ENCODE assay signal across 10 cellular contexts in genomic region chr3:155553800-155554199, GRCh38.
DNase-seq lines count a peak whose midpoint lies in the region; ATAC-seq lines count a peak whose summit lies in the region.
"Had no signal": no experiment of that assay in that cellular context is flagged by ENCODE, and none has a peak within 500 bp of the region (broad histone marks: within the 10 kb centered on the region; RNA-seq: fewer than 3 reads in every experiment).

No MANE protein-coding gene starts in this region.

- H3K9me3 ChIP-seq in T-helper 17 cell (ENCODE audit: control insufficient read depth, low read length, poor library complexity, severe bottlenecking): no peaks in the 10 kb centered on the region

- ATAC-seq in GM21367 (IDR thresholded peaks at IDR 0.05; ENCODE audit: unreplicated experiment): peak; percentile 33
- no peak for ATAC-seq in HG02759 (IDR thresholded peaks at IDR 0.05; ENCODE audit: unreplicated experiment)
- ATAC-seq in T-helper 17 cell: no peak

- H3K4me3 ChIP-seq in Jurkat, Clone E6-1 (ENCODE audit: low read length): peak overlapping the region; percentile 11
- H3K4me3 ChIP-seq: smooth muscle cell had no signal

- H3K36me3 Mint-ChIP-seq in T-helper 17 cell (ENCODE audit: low read depth): no peaks in the 10 kb centered on the region

- H3K27ac Mint-ChIP-seq in T-helper 17 cell: no peak overlapping the region

- DNase-seq in GF-D8 (lab: John Stamatoyannopoulos, UW) (peak; percentile 91), glomerular visceral epithelial cell (ENCODE audit: extremely low spot score) (peak; percentile 86), T-helper 17 cell (no peak), iPS-NIHi11 (ENCODE audit: low spot score) (no peak), HPDE6-E6E7 (ENCODE audit: extremely low spot score) (no peak)
- DNase-seq in Jurkat, Clone E6-1 (ENCODE audit: low read depth, low spot score): peak; percentile 91
- DNase-seq: NCI-H345 had no signal

- no peak overlapping the region for H3K4me3 Mint-ChIP-seq in T-helper 17 cell

- H3K27me3 Mint-ChIP-seq in T-helper 17 cell: no peaks in the 10 kb centered on the region

- peaks cover 2% of the 10 kb centered on the region for H3K4me1 Mint-ChIP-seq in T-helper 17 cell

Comparison
In these comparisons a context has a peak if more than half of its experiments do, and no peak if none do; other contexts are left out.
1. DNase-seq: peak in GF-D8 (single experiment), Jurkat, Clone E6-1 (single experiment) and glomerular visceral epithelial cell (single experiment); none in T-helper 17 cell (0 of 3), iPS-NIHi11 (single experiment) and HPDE6-E6E7 (single experiment).